3 cellular contexts compared by ENCODE assay signal in the genomic region with DNA sequence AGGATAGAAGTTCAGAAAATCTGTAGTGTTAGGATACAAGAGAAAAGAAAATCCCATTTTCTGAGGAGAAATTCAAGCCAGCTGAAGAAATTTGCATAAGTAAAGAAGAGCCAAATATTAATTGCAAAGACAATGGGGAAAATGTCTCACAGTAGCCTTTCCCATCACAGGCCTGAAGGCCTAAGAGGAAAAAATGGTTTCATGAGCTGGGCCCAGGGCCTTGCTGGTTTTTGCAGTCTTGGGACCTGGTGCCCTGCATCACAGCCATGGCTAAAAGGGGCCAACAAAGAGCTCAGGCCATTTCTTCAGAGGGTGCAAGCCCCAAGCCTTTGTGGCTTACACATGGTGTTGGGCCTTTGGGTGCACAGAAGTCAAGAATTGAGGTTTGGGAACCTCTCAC.
TF ChIP-seq lines count a peak whose summit lies in the region.

No MANE protein-coding gene starts in this region.

TF ChIP-seq in A549, 52 proteins besides CTCF, POLR2A, EP300 and RAD21:
- TF ChIP-seq SMC3 (IDR thresholded peaks at IDR 0.05): no peak
- peak; percentile 27 for TF ChIP-seq ZFP36 (IDR thresholded peaks at IDR 0.05; ENCODE audit: borderline replicate concordance, partially characterized antibody)

TF ChIP-seq in HEK293, 187 proteins besides CTCF, POLR2A, EP300 and RAD21:
- peak; percentile 82 for TF ChIP-seq SETDB1 (IDR thresholded peaks at IDR 0.05; ENCODE audit: insufficient read length, low read length)
- TF ChIP-seq ZNF530 (tag by site-specific recombination; IDR thresholded peaks at IDR 0.05; ENCODE audit: low read depth): no peak
- peak; percentile 87 for TF ChIP-seq ZNF585B (tag by site-specific recombination; IDR thresholded peaks at IDR 0.05)
- no peak for TF ChIP-seq ZNF707 (tag by site-specific recombination; IDR thresholded peaks at IDR 0.05)
- no peak for TF ChIP-seq ZNF394 (tag by site-specific recombination; IDR thresholded peaks at IDR 0.05; ENCODE audit: borderline replicate concordance)

TF ChIP-seq in K562, 482 proteins besides CTCF, POLR2A, EP300 and RAD21:
- TF ChIP-seq EGR1 (conservative IDR thresholded peaks at IDR 0.05) (no peak), ZNF695 (CRISPR knock-in tag; IDR thresholded peaks at IDR 0.05) (no peak), CBX5 (IDR thresholded peaks at IDR 0.05; ENCODE audit: borderline replicate concordance, low read depth) (0 out of 2 replicates have a peak, but pooled peaks have one; percentile 13), TRIM28 (IDR thresholded peaks at IDR 0.05) (0 out of 2 replicates have a peak, but pooled peaks have one; percentile 31), ZFP36 (IDR thresholded peaks at IDR 0.05; ENCODE audit: low read depth, low read length, partially characterized antibody) (peak; percentile 67), TAF7 (tag; IDR thresholded peaks at IDR 0.05) (no peak)
- TF ChIP-seq, protein P1, sequence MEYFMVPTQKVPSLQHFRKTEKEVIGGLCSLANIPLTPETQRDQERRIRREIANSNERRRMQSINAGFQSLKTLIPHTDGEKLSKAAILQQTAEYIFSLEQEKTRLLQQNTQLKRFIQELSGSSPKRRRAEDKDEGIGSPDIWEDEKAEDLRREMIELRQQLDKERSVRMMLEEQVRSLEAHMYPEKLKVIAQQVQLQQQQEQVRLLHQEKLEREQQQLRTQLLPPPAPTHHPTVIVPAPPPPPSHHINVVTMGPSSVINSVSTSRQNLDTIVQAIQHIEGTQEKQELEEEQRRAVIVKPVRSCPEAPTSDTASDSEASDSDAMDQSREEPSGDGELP (CRISPR knock-in tag; IDR thresholded peaks at IDR 0.05; ENCODE audit: borderline replicate concordance): no peak
TF ChIP-seq in K562: peak in this region for 3.
